In genomic region chr12:59600174-59600573, GRCh38 we compare ENCODE assay signal across 21 cellular contexts. TPM values are rescaled to one million over a fixed set of nuclear protein-coding genes. Genes with fewer than 3 reads are reported as not detected.
DNase-seq lines count a peak whose midpoint lies in the region; ATAC-seq and TF ChIP-seq lines count a peak whose summit lies in the region.
"Had no signal": no experiment of that assay in that cellular context is flagged by ENCODE, and none has a peak within 500 bp of the region (broad histone marks: within the 10 kb centered on the region; RNA-seq: fewer than 3 reads in every experiment).

No MANE protein-coding gene starts in this region.

- TF ChIP-seq CTCF in BJ (IDR thresholded peaks at IDR 0.05; ENCODE audit: insufficient read depth, low read depth, low read length) (no peak), body of pancreas (IDR thresholded peaks at IDR 0.05) (no peak)

- H2BK120ac ChIP-seq in mesenchymal stem cell (ENCODE audit: low read depth, low read length): no peak overlapping the region

- H2AK5ac ChIP-seq in mesenchymal stem cell (ENCODE audit: low read length, severe bottlenecking): no peak overlapping the region

- no peak overlapping the region for H2BK12ac ChIP-seq in mesenchymal stem cell (ENCODE audit: low read length in 2 of 2)

- H3K4me3 ChIP-seq in BJ (ENCODE audit: low read depth, low read length): no peak overlapping the region
- no peak overlapping the region for H3K4me3 ChIP-seq in GM23248
- H3K4me3 ChIP-seq in mesenchymal stem cell (ENCODE audit: insufficient read depth in 1 of 2, low read depth in 1 of 2, low read length in 2 of 2): no peak overlapping the region
- no peak overlapping the region for H3K4me3 ChIP-seq in body of pancreas
- H3K4me3 ChIP-seq: thyroid gland had no signal

- H3K14ac ChIP-seq in mesenchymal stem cell (ENCODE audit: low read length in 2 of 2): no peak overlapping the region

- H3K36me3 ChIP-seq in BJ (ENCODE audit: control insufficient read depth, insufficient read depth, low read length): no peaks in the 10 kb centered on the region
- no peaks in the 10 kb centered on the region for H3K36me3 ChIP-seq in GM23248 (ENCODE audit: low read depth)
- peaks cover 0 to 17% of the 10 kb centered on the region in 2 experiments for H3K36me3 ChIP-seq in mesenchymal stem cell (ENCODE audit: control insufficient read depth in 1 of 2, insufficient read depth in 2 of 2, low read depth in 1 of 2, low read length in 2 of 2)
- no peaks in the 10 kb centered on the region for H3K36me3 ChIP-seq in body of pancreas (replicated peaks in 1 of 2; ENCODE audit: insufficient read depth in 1 of 2, low read depth in 2 of 2)
- H3K36me3 ChIP-seq: thyroid gland had no signal

- H3K4me1 ChIP-seq in GM23248 (ENCODE audit: insufficient read depth) (peaks cover 30% of the 10 kb centered on the region), mesenchymal stem cell (ENCODE audit: control insufficient read depth, insufficient read depth, low read depth, low read length) (peaks cover 3% of the 10 kb centered on the region), body of pancreas (peaks cover 40% of the 10 kb centered on the region)

- H3K9me2 ChIP-seq in GM23248 (ENCODE audit: insufficient read depth): no peaks in the 10 kb centered on the region

- H3K9me3 ChIP-seq in GM23248 (ENCODE audit: low read depth) (no peaks in the 10 kb centered on the region), mesenchymal stem cell (ENCODE audit: control insufficient read depth, low read length) (no peaks in the 10 kb centered on the region), body of pancreas (no peaks in the 10 kb centered on the region)
- H3K9me3 ChIP-seq: thyroid gland had no signal

- DNase-seq in BJ (ENCODE audit: low read depth) (peak; percentile 35), GM23248 (peak; percentile 84), amniotic epithelial cell (ENCODE audit: low read depth) (peak; percentile 54), mesenchymal stem cell (peak; percentile 56), RKO (ENCODE audit: low spot score) (no peak), body of pancreas (no peak), HuH-7.5 (ENCODE audit: low spot score) (no peak), NCI-H446 (lab: John Stamatoyannopoulos, UW) (no peak)
- DNase-seq: activated CD4-positive, CD25-positive, alpha-beta regulatory T cell; DMS53; H9; left cardiac atrium; midbrain; MM.1S; NCI-H524 treated with DMSO at 0.1 percent for 48 hours; SHP77; stimulated activated CD4-positive, alpha-beta T cell treated with anti-CD3 and anti-CD28 coated beads, Interleukin-12 subunit alpha, Interleukin-12 subunit beta, amount 100 ng/mL, for 4 hours; T-helper 1 cell; thyroid gland had no signal

- H3K4me2 ChIP-seq in GM23248 (ENCODE audit: unreplicated experiment) (peak overlapping the region; percentile 9), mesenchymal stem cell (ENCODE audit: low read length, poor library complexity, severe bottlenecking) (no peak overlapping the region)

- H2BK15ac ChIP-seq in mesenchymal stem cell (ENCODE audit: low read depth, poor library complexity, severe bottlenecking): no peak overlapping the region

- intact Hi-C loops in body of pancreas (cut with DNase I): no loop called here

- no peak overlapping the region for H4K8ac ChIP-seq in mesenchymal stem cell (ENCODE audit: low read length)

- no peak overlapping the region for H2BK5ac ChIP-seq in mesenchymal stem cell (ENCODE audit: low read depth, low read length, poor library complexity, severe bottlenecking)

- CTCF ChIA-PET in BJ (lab: Yijun Ruan, JAX): interaction anchor here (0.6 kb wide), 1 partner anchor 208 kb away, joined by 4 read pairs; no protein-coding TSS in a partner anchor

- no peak overlapping the region for H4K91ac ChIP-seq in mesenchymal stem cell (ENCODE audit: low read length)

- H3K27me3 ChIP-seq in BJ (ENCODE audit: control insufficient read depth, insufficient read depth, low read length) (no peaks in the 10 kb centered on the region), GM23248 (replicated peaks; ENCODE audit: insufficient read depth) (no peaks in the 10 kb centered on the region), mesenchymal stem cell (ENCODE audit: control insufficient read depth in 1 of 2, insufficient read depth in 1 of 2, low read length in 2 of 2) (no peaks in the 10 kb centered on the region), body of pancreas (no peaks in the 10 kb centered on the region)
- H3K27me3 ChIP-seq: thyroid gland had no signal

- in situ Hi-C loops in GM23248 (cut with MboI): no loop called here

- peaks cover 57% of the 10 kb centered on the region for H3K79me2 ChIP-seq in GM23248 (ENCODE audit: insufficient read depth)

- H3F3A ChIP-seq in GM23248 (ENCODE audit: insufficient read depth): peaks cover 28% of the 10 kb centered on the region

- H3K23ac ChIP-seq in mesenchymal stem cell (ENCODE audit: low read length in 2 of 2): no peak overlapping the region

- H3K4ac ChIP-seq in mesenchymal stem cell (ENCODE audit: low read depth in 1 of 2, low read length in 2 of 2): no peak overlapping the region

- H3K27ac ChIP-seq in GM23248: peak overlapping the region; percentile 25; the same call in 1 of the 2 replicates
- H3K27ac ChIP-seq in mesenchymal stem cell (ENCODE audit: low read length, poor library complexity, severe bottlenecking): no peak overlapping the region
- peak overlapping the region in 1 of 4 donors; percentile 21 for H3K27ac ChIP-seq in body of pancreas
- H3K27ac ChIP-seq: C4-2B, thyroid gland had no signal

- H2AFZ ChIP-seq in GM23248 (no peak overlapping the region), mesenchymal stem cell (ENCODE audit: low read depth, low read length) (no peak overlapping the region)

- no peak overlapping the region; the same call in 1 of the 2 replicates for H3K9ac ChIP-seq in GM23248
- no peak overlapping the region for H3K9ac ChIP-seq in mesenchymal stem cell (ENCODE audit: low read length)

- no peak overlapping the region for H3K18ac ChIP-seq in mesenchymal stem cell (ENCODE audit: low read depth in 1 of 2, low read length in 2 of 2)

- POLR2A ChIA-PET in BJ (lab: Charles Lee): interaction anchor here (0.6 kb wide), 2 partner anchors 24 to 25 kb away, joined by 4 to 8 read pairs; no protein-coding TSS in a partner anchor

- peaks cover 5% of the 10 kb centered on the region for H3K79me1 ChIP-seq in mesenchymal stem cell (replicated peaks; ENCODE audit: low read length, poor library complexity, severe bottlenecking)

- no peaks in the 10 kb centered on the region for H4K20me1 ChIP-seq in GM23248 (ENCODE audit: insufficient read depth)

- ATAC-seq in body of pancreas: no peak
- ATAC-seq: HepG2, left cardiac atrium had no signal

- no peak for TF ChIP-seq POLR2A in body of pancreas (IDR thresholded peaks at IDR 0.05)

RNA-seq across cellular contexts. Expression of gene SLC16A7, which starts 4.3 kb away (rescaled TPM):
- polyA plus RNA-seq in BJ (2011; rRNA removed): 23.0 and 32.8 TPM in 2 replicates
- polyA minus RNA-seq in BJ (2011; rRNA and poly(A)+ RNA removed): 63.2 and 75.9 TPM in 2 replicates
- total RNA-seq in GM23248 (2014; rRNA removed; shearing (Covaris generic)): 40.6 and 49.0 TPM in 2 replicates
- 14.0 and 15.7 TPM in 2 replicates for polyA plus RNA-seq in GM23248 (2016; fragmentation: Nextera tagmentation; extraction: Ambion mirVana)
- 3.7 TPM for polyA plus RNA-seq in mesenchymal stem cell (2013, experiment 1 of 2)
- polyA plus RNA-seq in mesenchymal stem cell (2013, experiment 2 of 2): 4.1 TPM
- total RNA-seq in body of pancreas: 10 to 100 TPM; 36.8 to 50.4 TPM

Comparison
In these comparisons a context has a peak if more than half of its experiments do, and no peak if none do; other contexts are left out.
1. DNase-seq: peak in BJ (single experiment), GM23248 (single experiment), amniotic epithelial cell (single experiment) and mesenchymal stem cell (single experiment); none in RKO (single experiment), body of pancreas (0 of 4), HuH-7.5 (single experiment) and NCI-H446 (0 of 2).